1 cellular context compared by ENCODE assay signal in genomic region chr4:132646186-132646585, GRCh38.
TF ChIP-seq lines count a peak whose summit lies in the region.

No MANE protein-coding gene starts in this region.

TF ChIP-seq in GM12878, 131 proteins besides CTCF, POLR2A, EP300 and RAD21 (continued from another document and continues in another):
- TF ChIP-seq CUX1 (IDR thresholded peaks at IDR 0.05; ENCODE audit: insufficient replicate concordance, low read depth, low read length) (no peak), RUNX3 (IDR thresholded peaks at IDR 0.05; ENCODE audit: low read length) (peak; percentile 97), SMARCA5 (IDR thresholded peaks at IDR 0.05) (no peak), TCF7 (IDR thresholded peaks at IDR 0.05; ENCODE audit: borderline replicate concordance) (peak; percentile 65; the same call in 1 of the 2 replicates), ZNF24 (IDR thresholded peaks at IDR 0.05) (peak; percentile 15; the same call in 1 of the 2 replicates), MEF2B (IDR thresholded peaks at IDR 0.05; ENCODE audit: partially characterized antibody, poor library complexity, severe bottlenecking) (peak; percentile 66), SPI1 (IDR thresholded peaks at IDR 0.05; ENCODE audit: borderline replicate concordance, insufficient read depth, low read depth, low read length) (no peak), EED (IDR thresholded peaks at IDR 0.05; ENCODE audit: low read depth) (no peak), ZSCAN29 (IDR thresholded peaks at IDR 0.05) (no peak), RAD51 (IDR thresholded peaks at IDR 0.05) (no peak), LARP7 (IDR thresholded peaks at IDR 0.05) (no peak), STAT1 (conservative IDR thresholded peaks at IDR 0.05) (no peak), ATF2 (IDR thresholded peaks at IDR 0.05; ENCODE audit: low read length) (peak; percentile 87), HCFC1 (IDR thresholded peaks at IDR 0.05; ENCODE audit: low read length) (no peak), DPF2 (IDR thresholded peaks at IDR 0.05) (peak; percentile 81), SIX5 (IDR thresholded peaks at IDR 0.05; ENCODE audit: low read depth, low read length, severe bottlenecking) (no peak), POLR2AphosphoS5 (IDR thresholded peaks at IDR 0.05; ENCODE audit: low read length) (no peak), CEBPB (IDR thresholded peaks at IDR 0.05; ENCODE audit: borderline replicate concordance in 1 of 2, low read depth in 2 of 2, low read length in 2 of 2) (peak in 1 of 2 experiments; percentile 75; a peak in 1 of 4 replicates), CHD4 (IDR thresholded peaks at IDR 0.05) (no peak), RFX5 (IDR thresholded peaks at IDR 0.05; ENCODE audit: low read depth, low read length) (no peak), CBX3 (IDR thresholded peaks at IDR 0.05; ENCODE audit: borderline replicate concordance, low read depth) (no peak), CBFB (IDR thresholded peaks at IDR 0.05; ENCODE audit: low read depth) (no peak), KAT2A (conservative IDR thresholded peaks at IDR 0.05; ENCODE audit: control insufficient read depth, low read depth, low read length) (no peak), BMI1 (IDR thresholded peaks at IDR 0.05; ENCODE audit: borderline replicate concordance) (no peak; the same call in 1 of the 2 replicates), ATF7 (IDR thresholded peaks at IDR 0.05; ENCODE audit: low read depth) (peak; percentile 73), BCL3 (IDR thresholded peaks at IDR 0.05; ENCODE audit: borderline replicate concordance, insufficient read depth, low read depth, low read length, poor library complexity, severe bottlenecking) (no peak), CREB1 (IDR thresholded peaks at IDR 0.05; ENCODE audit: low read depth) (0 out of 2 replicates have a peak, but pooled peaks have one; percentile 29), RELA (IDR thresholded peaks at IDR 0.05; ENCODE audit: borderline replicate concordance, partially characterized antibody) (no peak), RELB (IDR thresholded peaks at IDR 0.05; ENCODE audit: low read depth) (no peak), ESRRA (IDR thresholded peaks at IDR 0.05; ENCODE audit: low read length) (no peak), SUZ12 (IDR thresholded peaks at IDR 0.05; ENCODE audit: unreplicated experiment) (no peak), FOXM1 (IDR thresholded peaks at IDR 0.05; ENCODE audit: low read depth, low read length) (peak; percentile 75), PKNOX1 (IDR thresholded peaks at IDR 0.05) (no peak), BRCA1 (IDR thresholded peaks at IDR 0.05; ENCODE audit: low read depth, low read length) (no peak)
- TF ChIP-seq, protein P1, sequence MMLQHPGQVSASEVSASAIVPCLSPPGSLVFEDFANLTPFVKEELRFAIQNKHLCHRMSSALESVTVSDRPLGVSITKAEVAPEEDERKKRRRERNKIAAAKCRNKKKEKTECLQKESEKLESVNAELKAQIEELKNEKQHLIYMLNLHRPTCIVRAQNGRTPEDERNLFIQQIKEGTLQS (IDR thresholded peaks at IDR 0.05; ENCODE audit: borderline replicate concordance, extremely low read depth, low read depth, low read length), result no peak
- TF ChIP-seq, protein P2, sequence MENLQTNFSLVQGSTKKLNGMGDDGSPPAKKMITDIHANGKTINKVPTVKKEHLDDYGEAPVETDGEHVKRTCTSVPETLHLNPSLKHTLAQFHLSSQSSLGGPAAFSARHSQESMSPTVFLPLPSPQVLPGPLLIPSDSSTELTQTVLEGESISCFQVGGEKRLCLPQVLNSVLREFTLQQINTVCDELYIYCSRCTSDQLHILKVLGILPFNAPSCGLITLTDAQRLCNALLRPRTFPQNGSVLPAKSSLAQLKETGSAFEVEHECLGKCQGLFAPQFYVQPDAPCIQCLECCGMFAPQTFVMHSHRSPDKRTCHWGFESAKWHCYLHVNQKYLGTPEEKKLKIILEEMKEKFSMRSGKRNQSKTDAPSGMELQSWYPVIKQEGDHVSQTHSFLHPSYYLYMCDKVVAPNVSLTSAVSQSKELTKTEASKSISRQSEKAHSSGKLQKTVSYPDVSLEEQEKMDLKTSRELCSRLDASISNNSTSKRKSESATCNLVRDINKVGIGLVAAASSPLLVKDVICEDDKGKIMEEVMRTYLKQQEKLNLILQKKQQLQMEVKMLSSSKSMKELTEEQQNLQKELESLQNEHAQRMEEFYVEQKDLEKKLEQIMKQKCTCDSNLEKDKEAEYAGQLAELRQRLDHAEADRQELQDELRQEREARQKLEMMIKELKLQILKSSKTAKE (IDR thresholded peaks at IDR 0.05; ENCODE audit: low read depth, poor library complexity, severe bottlenecking), result peak; percentile 66
- TF ChIP-seq, protein P3, sequence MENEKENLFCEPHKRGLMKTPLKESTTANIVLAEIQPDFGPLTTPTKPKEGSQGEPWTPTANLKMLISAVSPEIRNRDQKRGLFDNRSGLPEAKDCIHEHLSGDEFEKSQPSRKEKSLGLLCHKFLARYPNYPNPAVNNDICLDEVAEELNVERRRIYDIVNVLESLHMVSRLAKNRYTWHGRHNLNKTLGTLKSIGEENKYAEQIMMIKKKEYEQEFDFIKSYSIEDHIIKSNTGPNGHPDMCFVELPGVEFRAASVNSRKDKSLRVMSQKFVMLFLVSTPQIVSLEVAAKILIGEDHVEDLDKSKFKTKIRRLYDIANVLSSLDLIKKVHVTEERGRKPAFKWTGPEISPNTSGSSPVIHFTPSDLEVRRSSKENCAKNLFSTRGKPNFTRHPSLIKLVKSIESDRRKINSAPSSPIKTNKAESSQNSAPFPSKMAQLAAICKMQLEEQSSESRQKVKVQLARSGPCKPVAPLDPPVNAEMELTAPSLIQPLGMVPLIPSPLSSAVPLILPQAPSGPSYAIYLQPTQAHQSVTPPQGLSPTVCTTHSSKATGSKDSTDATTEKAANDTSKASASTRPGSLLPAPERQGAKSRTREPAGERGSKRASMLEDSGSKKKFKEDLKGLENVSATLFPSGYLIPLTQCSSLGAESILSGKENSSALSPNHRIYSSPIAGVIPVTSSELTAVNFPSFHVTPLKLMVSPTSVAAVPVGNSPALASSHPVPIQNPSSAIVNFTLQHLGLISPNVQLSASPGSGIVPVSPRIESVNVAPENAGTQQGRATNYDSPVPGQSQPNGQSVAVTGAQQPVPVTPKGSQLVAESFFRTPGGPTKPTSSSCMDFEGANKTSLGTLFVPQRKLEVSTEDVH (IDR thresholded peaks at IDR 0.05; ENCODE audit: low read depth, partially characterized antibody), result no peak
- TF ChIP-seq, protein P4, sequence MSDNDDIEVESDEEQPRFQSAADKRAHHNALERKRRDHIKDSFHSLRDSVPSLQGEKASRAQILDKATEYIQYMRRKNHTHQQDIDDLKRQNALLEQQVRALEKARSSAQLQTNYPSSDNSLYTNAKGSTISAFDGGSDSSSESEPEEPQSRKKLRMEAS (IDR thresholded peaks at IDR 0.05; ENCODE audit: low read depth, low read length), result no peak
- TF ChIP-seq, protein P5, sequence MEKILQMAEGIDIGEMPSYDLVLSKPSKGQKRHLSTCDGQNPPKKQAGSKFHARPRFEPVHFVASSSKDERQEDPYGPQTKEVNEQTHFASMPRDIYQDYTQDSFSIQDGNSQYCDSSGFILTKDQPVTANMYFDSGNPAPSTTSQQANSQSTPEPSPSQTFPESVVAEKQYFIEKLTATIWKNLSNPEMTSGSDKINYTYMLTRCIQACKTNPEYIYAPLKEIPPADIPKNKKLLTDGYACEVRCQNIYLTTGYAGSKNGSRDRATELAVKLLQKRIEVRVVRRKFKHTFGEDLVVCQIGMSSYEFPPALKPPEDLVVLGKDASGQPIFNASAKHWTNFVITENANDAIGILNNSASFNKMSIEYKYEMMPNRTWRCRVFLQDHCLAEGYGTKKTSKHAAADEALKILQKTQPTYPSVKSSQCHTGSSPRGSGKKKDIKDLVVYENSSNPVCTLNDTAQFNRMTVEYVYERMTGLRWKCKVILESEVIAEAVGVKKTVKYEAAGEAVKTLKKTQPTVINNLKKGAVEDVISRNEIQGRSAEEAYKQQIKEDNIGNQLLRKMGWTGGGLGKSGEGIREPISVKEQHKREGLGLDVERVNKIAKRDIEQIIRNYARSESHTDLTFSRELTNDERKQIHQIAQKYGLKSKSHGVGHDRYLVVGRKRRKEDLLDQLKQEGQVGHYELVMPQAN (conservative IDR thresholded peaks at IDR 0.05), result no peak
